ENCODE assay signal across 1 cellular context in genomic region chr1:15328785-15329480, GRCh38.
TF ChIP-seq lines count a peak whose summit lies in the region.

No MANE protein-coding gene starts in this region.

TF ChIP-seq in K562, 482 proteins besides CTCF, POLR2A, EP300 and RAD21 (continued from another document and continues in another):
- peak; percentile 74 for TF ChIP-seq ATF3 (IDR thresholded peaks at IDR 0.05)
- no peak for TF ChIP-seq ATF3 (CRISPR knock-in tag; conservative IDR thresholded peaks at IDR 0.05)
- peak; percentile 66 for TF ChIP-seq DDX20 (tag; IDR thresholded peaks at IDR 0.05; ENCODE audit: low read depth)
- TF ChIP-seq THAP7 (CRISPR knock-in tag; IDR thresholded peaks at IDR 0.05), result no peak
- TF ChIP-seq GTF2F1 (IDR thresholded peaks at IDR 0.05; ENCODE audit: low read depth, low read length), result no peak
- peak; percentile 38 for TF ChIP-seq BHLHE40 (IDR thresholded peaks at IDR 0.05; ENCODE audit: low read length)
- TF ChIP-seq NBN (IDR thresholded peaks at IDR 0.05; ENCODE audit: low read depth), result peak; percentile 25; the same call in 1 of the 2 replicates
- peak; percentile 86 for TF ChIP-seq LCOR (CRISPR knock-in tag; IDR thresholded peaks at IDR 0.05)
- TF ChIP-seq JUN (IDR thresholded peaks at IDR 0.05; ENCODE audit: borderline replicate concordance, low read depth, low read length), result peak; percentile 68
- peak; percentile 91; the same call in 1 of the 2 replicates for TF ChIP-seq JUN (CRISPR knock-in tag; IDR thresholded peaks at IDR 0.05; ENCODE audit: borderline replicate concordance)
- TF ChIP-seq XRCC3 (IDR thresholded peaks at IDR 0.05), result no peak
- TF ChIP-seq TEAD4 (IDR thresholded peaks at IDR 0.05; ENCODE audit: low read length), result peak; percentile 56; the same call in 1 of the 2 replicates
- no peak for TF ChIP-seq TEAD4 (CRISPR knock-in tag; IDR thresholded peaks at IDR 0.05; ENCODE audit: borderline replicate concordance)
- TF ChIP-seq NFE2 (IDR thresholded peaks at IDR 0.05; ENCODE audit: low read depth), result 0 out of 2 replicates have a peak, but pooled peaks have one; percentile 23
- TF ChIP-seq STAG1 (CRISPR knock-in tag; IDR thresholded peaks at IDR 0.05; ENCODE audit: borderline replicate concordance), result 0 out of 2 replicates have a peak, but pooled peaks have one; percentile 34
- no peak for TF ChIP-seq NR2C2 (CRISPR knock-in tag; IDR thresholded peaks at IDR 0.05)
- TF ChIP-seq NR2C2 (tag; IDR thresholded peaks at IDR 0.05), result no peak; the same call in 1 of the 2 replicates
- TF ChIP-seq DNMT1 (IDR thresholded peaks at IDR 0.05), result no peak
- TF ChIP-seq ELK3 (CRISPR knock-in tag; IDR thresholded peaks at IDR 0.05), result no peak
- peak; percentile 76 for TF ChIP-seq ETV5 (CRISPR knock-in tag; IDR thresholded peaks at IDR 0.05; ENCODE audit: low read depth)
- no peak for TF ChIP-seq ZNF778 (CRISPR knock-in tag; IDR thresholded peaks at IDR 0.05)
- TF ChIP-seq CREBBP (IDR thresholded peaks at IDR 0.05; ENCODE audit: low read depth, low read length), result no peak
- TF ChIP-seq HDAC2 (IDR thresholded peaks at IDR 0.05), result 0 out of 2 replicates have a peak, but pooled peaks have one; percentile 60
- 0 out of 2 replicates have a peak, but pooled peaks have one; percentile 14 for TF ChIP-seq DMBX1 (CRISPR knock-in tag; IDR thresholded peaks at IDR 0.05; ENCODE audit: borderline replicate concordance)
- TF ChIP-seq C11orf30 (IDR thresholded peaks at IDR 0.05; ENCODE audit: low read depth), result peak; percentile 63; the same call in 1 of the 2 replicates
- no peak for TF ChIP-seq NCOA4 (IDR thresholded peaks at IDR 0.05; ENCODE audit: partially characterized antibody)
- 0 out of 4 replicates have a peak, but pooled peaks of 1 of the 2 experiments have one; percentile 5 for TF ChIP-seq TBL1XR1 (IDR thresholded peaks at IDR 0.05; ENCODE audit: low read length in 2 of 2)
- TF ChIP-seq GMEB1 (CRISPR knock-in tag; IDR thresholded peaks at IDR 0.05), result no peak
- no peak for TF ChIP-seq ATF1 (CRISPR knock-in tag; IDR thresholded peaks at IDR 0.05)
- TF ChIP-seq ATF1 (tag; IDR thresholded peaks at IDR 0.05), result 0 out of 2 replicates have a peak, but pooled peaks have one; percentile 39
- no peak for TF ChIP-seq HMBOX1 (IDR thresholded peaks at IDR 0.05)
- no peak for TF ChIP-seq SNAPC5 (CRISPR knock-in tag; IDR thresholded peaks at IDR 0.05)
- peak; percentile 80; the same call in 1 of the 2 replicates for TF ChIP-seq SPI1 (IDR thresholded peaks at IDR 0.05; ENCODE audit: borderline replicate concordance, low read depth, low read length)
- TF ChIP-seq HDAC6 (IDR thresholded peaks at IDR 0.05; ENCODE audit: low read depth, low read length), result no peak
- TF ChIP-seq SP1 (CRISPR knock-in tag; IDR thresholded peaks at IDR 0.05), result peak; percentile 33; the same call in 1 of the 2 replicates
- peak; percentile 43; the same call in 1 of the 2 replicates for TF ChIP-seq ZFX (CRISPR knock-in tag; IDR thresholded peaks at IDR 0.05)
- peak; percentile 38; the same call in 1 of the 2 replicates for TF ChIP-seq SMAD4 (CRISPR knock-in tag; conservative IDR thresholded peaks at IDR 0.05)
- no peak for TF ChIP-seq ZNF449 (CRISPR knock-in tag; IDR thresholded peaks at IDR 0.05)
- 0 out of 2 replicates have a peak, but pooled peaks have one; percentile 67 for TF ChIP-seq AFF4 (CRISPR knock-in tag; IDR thresholded peaks at IDR 0.05)
- 0 out of 2 replicates have a peak, but pooled peaks have one; percentile 42 for TF ChIP-seq ZC3H4 (CRISPR knock-in tag; IDR thresholded peaks at IDR 0.05; ENCODE audit: borderline replicate concordance)
- TF ChIP-seq ZBTB34 (CRISPR knock-in tag; IDR thresholded peaks at IDR 0.05), result no peak
- TF ChIP-seq UBTF (IDR thresholded peaks at IDR 0.05; ENCODE audit: borderline replicate concordance in 1 of 2, low read depth in 2 of 2, low read length in 2 of 2), result peak; percentile 61 to 86; a peak in 2 of 4 replicates
- TF ChIP-seq STAT6 (CRISPR knock-in tag; IDR thresholded peaks at IDR 0.05), result no peak
- TF ChIP-seq ZNF384 (IDR thresholded peaks at IDR 0.05; ENCODE audit: low read depth, low read length), result peak; percentile 73
